18 cellular contexts compared by ENCODE assay signal in genomic region chr15:59116141-59116540, GRCh38.
"Had no signal": no experiment of that assay in that cellular context is flagged by ENCODE, and none has a peak within 500 bp of the region (broad histone marks: within the 10 kb centered on the region; RNA-seq: fewer than 3 reads in every experiment).

No MANE protein-coding gene starts in this region.

- H3K27ac ChIP-seq: adrenal gland, body of pancreas, epithelial cell of prostate, prostate gland, right atrium auricular region, stomach, testis, upper lobe of left lung, WERI-Rb-1 had no signal

- H3K4me1 Mint-ChIP-seq: naive thymus-derived CD8-positive, alpha-beta T cell had no signal

- H3K27me3 ChIP-seq: adrenal gland, body of pancreas, right atrium auricular region, stomach, testis, upper lobe of left lung had no signal

- H3K36me3 Mint-ChIP-seq: naive thymus-derived CD8-positive, alpha-beta T cell had no signal

- H3K27me3 Mint-ChIP-seq: naive thymus-derived CD8-positive, alpha-beta T cell had no signal

- H3K4me1 ChIP-seq: adrenal gland, body of pancreas, prostate gland, right atrium auricular region, stomach, testis, upper lobe of left lung had no signal

- ATAC-seq: activated naive CD4-positive, alpha-beta T cell treated with anti-CD3 and anti-CD28 coated beads, Interleukin-2, amount 50 U/mL, for 72 hours; body of pancreas; naive thymus-derived CD8-positive, alpha-beta T cell had no signal

- H3K27ac Mint-ChIP-seq: activated naive CD4-positive, alpha-beta T cell treated with anti-CD3 and anti-CD28 coated beads, Interleukin-2, amount 50 U/mL, for 72 hours; activated T-helper 1 cell treated with anti-CD3 and anti-CD28 coated beads, Interleukin-12 subunit alpha, Interleukin-12 subunit beta, Interleukin-2, Interleukin-4 antibody, amounts not matched to agents 30 ng/mL and 10 ng/mL and 1 ng/mL, durations not matched to agents 14 hours and 24 hours and 36 hours; naive thymus-derived CD8-positive, alpha-beta T cell; T-helper 1 cell treated with Interleukin-12 subunit alpha and Interleukin-12 subunit beta and Interleukin-4 antibody, amounts not matched to agents 30 μg/mL and 1 μg/mL, for 36 hours had no signal

- DNase-seq: activated CD4-positive, alpha-beta T cell treated with anti-CD3 and anti-CD28 coated beads for 1 hour; activated CD4-positive, alpha-beta T cell treated with anti-CD3 and anti-CD28 coated beads, Interleukin-2, amount 50 U/mL, for 48 hours; activated gamma-delta T cell treated with Interleukin-2 at 50 U/mL for 16 hours; activated T-cell treated with anti-CD3 and anti-CD28 coated beads for 4 hours; adrenal gland; body of pancreas; mesendoderm; naive thymus-derived CD8-positive, alpha-beta T cell; stomach; testis; upper lobe of left lung; WERI-Rb-1 had no signal

- H3K36me3 ChIP-seq: adrenal gland, prostate gland, right atrium auricular region had no signal

- H3K9me3 Mint-ChIP-seq: activated naive CD4-positive, alpha-beta T cell treated with anti-CD3 and anti-CD28 coated beads, Interleukin-2, amount 50 U/mL, for 72 hours; activated T-helper 1 cell treated with anti-CD3 and anti-CD28 coated beads, Interleukin-12 subunit alpha, Interleukin-12 subunit beta, Interleukin-2, Interleukin-4 antibody, amounts not matched to agents 30 ng/mL and 10 ng/mL and 1 ng/mL, durations not matched to agents 14 hours and 24 hours and 36 hours; naive thymus-derived CD8-positive, alpha-beta T cell; T-helper 1 cell treated with Interleukin-12 subunit alpha and Interleukin-12 subunit beta and Interleukin-4 antibody, amounts not matched to agents 30 μg/mL and 1 μg/mL, for 36 hours had no signal

- H3K4me3 ChIP-seq: adrenal gland, body of pancreas, prostate gland, right atrium auricular region, stomach, testis, upper lobe of left lung had no signal

- H3K9me3 ChIP-seq: adrenal gland, body of pancreas, prostate gland, right atrium auricular region, stomach, testis, upper lobe of left lung had no signal

- H3K4me3 Mint-ChIP-seq: activated T-helper 1 cell treated with anti-CD3 and anti-CD28 coated beads, Interleukin-12 subunit alpha, Interleukin-12 subunit beta, Interleukin-2, Interleukin-4 antibody, amounts not matched to agents 30 ng/mL and 10 ng/mL and 1 ng/mL, durations not matched to agents 14 hours and 24 hours and 36 hours; naive thymus-derived CD8-positive, alpha-beta T cell; T-helper 1 cell treated with Interleukin-12 subunit alpha and Interleukin-12 subunit beta and Interleukin-4 antibody, amounts not matched to agents 30 μg/mL and 1 μg/mL, for 36 hours had no signal
